Comparison of ENCODE assay signal across 8 cellular contexts in genomic region chr19:17777840-17778620, GRCh38. TPM values are rescaled to one million over a fixed set of nuclear protein-coding genes. Genes with fewer than 3 reads are reported as not detected.
DNase-seq lines count a peak whose midpoint lies in the region; ATAC-seq and TF ChIP-seq lines count a peak whose summit lies in the region.

No MANE protein-coding gene starts in this region.

- peak; percentile 80 for ATAC-seq in upper lobe of right lung

- no peaks in the 10 kb centered on the region for H3K9me3 ChIP-seq in upper lobe of right lung

- intact Hi-C loops in upper lobe of right lung (cut with DNase I): loop anchor here (10.0 kb wide), 1 partner anchor 73 kb away; no protein-coding TSS in a partner anchor

- H3K27ac Mint-ChIP-seq in mesothelial cell of epicardium: no peak overlapping the region

- peaks cover 5% of the 10 kb centered on the region for H3K4me1 Mint-ChIP-seq in mesothelial cell of epicardium

- H3K27ac ChIP-seq in upper lobe of right lung: no peak overlapping the region

- peak; percentile 37 for DNase-seq in activated T-cell treated with anti-CD3 and anti-CD28 coated beads for 24 hours (ENCODE audit: low read depth)
- no peak for DNase-seq in activated T-cell treated with anti-CD3 and anti-CD28 coated beads for 4 hours
- DNase-seq in T follicular helper cell (ENCODE audit: low read depth): peak; percentile 10
- peak; percentile 63 for DNase-seq in dermis blood vessel endothelial cell
- DNase-seq in mesothelial cell of epicardium (ENCODE audit: low spot score in 2 of 2, unreplicated experiment in 2 of 2): peak in 1 of 2 experiments; percentile 45
- peak; percentile 90 for DNase-seq in upper lobe of right lung
- DNase-seq in T1000 (lab: John Stamatoyannopoulos, UW): no peak
- no peak for DNase-seq in NOMO-1 treated with dmso at 0.1 percent for 144 hours (lab: John Stamatoyannopoulos, UW; ENCODE audit: unreplicated experiment)

- H3K27me3 Mint-ChIP-seq in mesothelial cell of epicardium (ENCODE audit: low read depth): peaks cover 31% of the 10 kb centered on the region

- H3K36me3 ChIP-seq in upper lobe of right lung: no peaks in the 10 kb centered on the region

- peak overlapping the region; percentile 47 for H3K4me3 Mint-ChIP-seq in mesothelial cell of epicardium

- H3K4me1 ChIP-seq in upper lobe of right lung: peaks cover 5% of the 10 kb centered on the region

- no peak overlapping the region for H3K4me3 ChIP-seq in upper lobe of right lung

- H3K9me3 Mint-ChIP-seq in mesothelial cell of epicardium: no peaks in the 10 kb centered on the region

- H3K27me3 ChIP-seq in upper lobe of right lung: peaks cover 14% of the 10 kb centered on the region

- TF ChIP-seq CTCF in mesothelial cell of epicardium (IDR thresholded peaks at IDR 0.05; ENCODE audit: unreplicated experiment): no peak
- TF ChIP-seq CTCF in upper lobe of right lung (IDR thresholded peaks at IDR 0.05): no peak

- H3K36me3 Mint-ChIP-seq in mesothelial cell of epicardium: no peaks in the 10 kb centered on the region

RNA-seq across cellular contexts. Expression of gene B3GNT3, which starts 16.9 kb away (rescaled TPM):
- total RNA-seq in dermis blood vessel endothelial cell: 0.42 TPM in 1 of 2 replicates, not detected in the other
- total RNA-seq in mesothelial cell of epicardium: 0.23 TPM in 1 of 3 replicates, not detected in the others
- total RNA-seq in upper lobe of right lung: 2.1 TPM

RNA-seq across cellular contexts. Expression of gene FCHO1, which starts 26.8 kb away (rescaled TPM):
- total RNA-seq in dermis blood vessel endothelial cell (0.51 and 0.56 TPM in 2 replicates), mesothelial cell of epicardium (3.8 to 6.2 TPM (median 4.6 TPM) in 3 replicates), upper lobe of right lung (7.4 TPM)

RNA-seq across cellular contexts. Expression of gene INSL3, which starts 43.3 kb away (rescaled TPM):
- total RNA-seq in dermis blood vessel endothelial cell: not detected in 2 replicates
- 0.35 to 1.0 TPM (median 0.92 TPM) in 3 replicates for total RNA-seq in mesothelial cell of epicardium
- not detected for total RNA-seq in upper lobe of right lung

RNA-seq across cellular contexts. Expression of gene MAP1S, which starts 58.8 kb away (rescaled TPM):
- total RNA-seq in dermis blood vessel endothelial cell: 47.8 and 81.4 TPM in 2 replicates
- 66.1 to 79.0 TPM (median 68.6 TPM) in 3 replicates for total RNA-seq in mesothelial cell of epicardium
- 71.4 TPM for total RNA-seq in upper lobe of right lung

Comparison
In these comparisons a context has a peak if more than half of its experiments do, and no peak if none do; other contexts are left out.
1. DNase-seq: peak in activated T-cell treated with anti-CD3 and anti-CD28 coated beads for 24 hours (single experiment), T follicular helper cell (single experiment), dermis blood vessel endothelial cell (single experiment) and upper lobe of right lung (single experiment); none in activated T-cell treated with anti-CD3 and anti-CD28 coated beads for 4 hours (single experiment), T1000 (single experiment) and NOMO-1 treated with dmso at 0.1 percent for 144 hours (single experiment).